In the genomic region with DNA sequence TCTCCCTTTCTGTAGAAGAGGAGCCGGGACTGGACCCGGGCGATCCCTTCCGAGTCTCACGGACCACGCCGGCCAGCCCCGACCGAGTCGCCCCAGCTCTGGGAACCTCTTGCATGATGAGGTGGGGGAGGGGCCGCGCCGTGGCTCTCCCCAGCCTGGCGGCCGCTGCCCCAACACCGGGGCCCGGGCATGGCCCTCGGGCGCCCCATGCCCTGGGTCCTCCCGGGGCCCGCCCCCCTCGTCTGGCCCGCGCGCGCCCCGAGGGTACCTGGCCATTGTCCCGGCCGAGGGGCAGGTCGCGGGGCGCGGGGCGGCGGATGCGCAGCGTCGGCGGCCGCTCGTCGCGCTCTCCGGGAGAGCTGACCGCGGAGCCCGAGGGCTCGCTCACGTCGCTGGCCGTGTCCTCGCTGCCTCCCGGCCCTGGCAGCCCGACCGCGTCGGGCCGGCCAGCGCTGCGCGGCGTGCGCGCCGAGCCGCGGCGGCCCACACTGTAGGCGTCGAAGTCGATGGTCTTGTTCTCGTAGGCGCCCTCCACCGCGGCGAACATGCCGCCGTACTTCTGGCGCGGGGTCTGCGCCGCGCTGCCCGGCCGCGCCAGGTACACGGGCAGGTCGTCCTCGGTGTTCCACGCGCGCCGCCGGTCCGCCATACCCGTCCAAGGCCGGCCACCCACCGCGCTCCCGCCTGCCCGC, we compare ENCODE assay signal across 1 cellular context.
TF ChIP-seq lines count a peak whose summit lies in the region.

No MANE protein-coding gene starts in this region.

TF ChIP-seq in SK-N-SH treated with all-trans-retinoic acid at 6 μM for 48 hours, 23 proteins besides CTCF, POLR2A, EP300 and RAD21 (continued from another document):
- TF ChIP-seq, protein P1, sequence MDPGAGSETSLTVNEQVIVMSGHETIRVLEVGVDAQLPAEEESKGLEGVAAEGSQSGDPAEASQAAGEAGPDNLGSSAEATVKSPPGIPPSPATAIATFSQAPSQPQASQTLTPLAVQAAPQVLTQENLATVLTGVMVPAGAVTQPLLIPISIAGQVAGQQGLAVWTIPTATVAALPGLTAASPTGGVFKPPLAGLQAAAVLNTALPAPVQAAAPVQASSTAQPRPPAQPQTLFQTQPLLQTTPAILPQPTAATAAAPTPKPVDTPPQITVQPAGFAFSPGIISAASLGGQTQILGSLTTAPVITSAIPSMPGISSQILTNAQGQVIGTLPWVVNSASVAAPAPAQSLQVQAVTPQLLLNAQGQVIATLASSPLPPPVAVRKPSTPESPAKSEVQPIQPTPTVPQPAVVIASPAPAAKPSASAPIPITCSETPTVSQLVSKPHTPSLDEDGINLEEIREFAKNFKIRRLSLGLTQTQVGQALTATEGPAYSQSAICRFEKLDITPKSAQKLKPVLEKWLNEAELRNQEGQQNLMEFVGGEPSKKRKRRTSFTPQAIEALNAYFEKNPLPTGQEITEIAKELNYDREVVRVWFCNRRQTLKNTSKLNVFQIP (CRISPR knock-in tag; IDR thresholded peaks at IDR 0.05; ENCODE audit: borderline replicate concordance, low read depth), result no peak
- no peak for TF ChIP-seq ZNF70 (CRISPR knock-in tag; IDR thresholded peaks at IDR 0.05)
- TF ChIP-seq OSR1 (CRISPR knock-in tag; IDR thresholded peaks at IDR 0.05), result no peak
- no peak for TF ChIP-seq PPARA (CRISPR knock-in tag; IDR thresholded peaks at IDR 0.05; ENCODE audit: borderline replicate concordance)
- TF ChIP-seq, protein P2, sequence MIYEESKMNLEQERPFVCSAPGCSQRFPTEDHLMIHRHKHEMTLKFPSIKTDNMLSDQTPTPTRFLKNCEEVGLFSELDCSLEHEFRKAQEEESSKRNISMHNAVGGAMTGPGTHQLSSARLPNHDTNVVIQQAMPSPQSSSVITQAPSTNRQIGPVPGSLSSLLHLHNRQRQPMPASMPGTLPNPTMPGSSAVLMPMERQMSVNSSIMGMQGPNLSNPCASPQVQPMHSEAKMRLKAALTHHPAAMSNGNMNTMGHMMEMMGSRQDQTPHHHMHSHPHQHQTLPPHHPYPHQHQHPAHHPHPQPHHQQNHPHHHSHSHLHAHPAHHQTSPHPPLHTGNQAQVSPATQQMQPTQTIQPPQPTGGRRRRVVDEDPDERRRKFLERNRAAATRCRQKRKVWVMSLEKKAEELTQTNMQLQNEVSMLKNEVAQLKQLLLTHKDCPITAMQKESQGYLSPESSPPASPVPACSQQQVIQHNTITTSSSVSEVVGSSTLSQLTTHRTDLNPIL (CRISPR knock-in tag; IDR thresholded peaks at IDR 0.05; ENCODE audit: low read depth), result no peak
- TF ChIP-seq BACH2 (CRISPR knock-in tag; IDR thresholded peaks at IDR 0.05; ENCODE audit: borderline replicate concordance), result no peak
- TF ChIP-seq RARB (CRISPR knock-in tag; IDR thresholded peaks at IDR 0.05), result no peak
- TF ChIP-seq CSRNP3 (CRISPR knock-in tag; IDR thresholded peaks at IDR 0.05), result no peak
- no peak for TF ChIP-seq PATZ1 (CRISPR knock-in tag; IDR thresholded peaks at IDR 0.05; ENCODE audit: borderline replicate concordance)
TF ChIP-seq in SK-N-SH treated with all-trans-retinoic acid at 6 μM for 48 hours: peak in this region for 0.
